Comparison of ENCODE assay signal across 7 cellular contexts in genomic region chr1:40096977-40097782, GRCh38. TPM values are rescaled to one million over a fixed set of nuclear protein-coding genes. Genes with fewer than 3 reads are reported as not detected.
DNase-seq lines count a peak whose midpoint lies in the region; ATAC-seq and TF ChIP-seq lines count a peak whose summit lies in the region.

Gene PPT1 (minus strand): TSS chr1:40097252. CDS start chr1:40097238, 14 bp downstream.

- DNase-seq in NCI-H2227 treated with DMSO at 0.1 percent for 48 hours (lab: John Stamatoyannopoulos, UW) (peak; percentile 74), cerebellar cortex (ENCODE audit: low spot score) (peak; percentile 79), kidney epithelial cell (ENCODE audit: low read depth) (peak; percentile 16)
- DNase-seq in activated CD4-positive, alpha-beta T cell treated with anti-CD3 and anti-CD28 coated beads for 1 hour: peak; percentile 55
- peak; percentile 87 for DNase-seq in stimulated activated CD4-positive, alpha-beta T cell treated with anti-CD3 and anti-CD28 coated beads, Interleukin-15, amount 100 ng/mL, for 24 hours

- no peaks in the 10 kb centered on the region for H3K36me3 ChIP-seq in kidney epithelial cell (ENCODE audit: control insufficient read depth, insufficient read depth, low read length)

- ATAC-seq in GM18502 (IDR thresholded peaks at IDR 0.05; ENCODE audit: poor library complexity, unreplicated experiment) (peak; percentile 87), HG03064 (IDR thresholded peaks at IDR 0.05; ENCODE audit: low read depth, unreplicated experiment) (peak; percentile 87)

- peak; percentile 23 for TF ChIP-seq CTCF in kidney epithelial cell (IDR thresholded peaks at IDR 0.05; ENCODE audit: insufficient read depth, low read length, poor library complexity, severe bottlenecking)

- H3K27me3 ChIP-seq in kidney epithelial cell (ENCODE audit: control insufficient read depth, insufficient read depth, low read length): no peaks in the 10 kb centered on the region

- peak within 1 kb of the TSS; percentile 73 for H3K4me3 ChIP-seq in kidney epithelial cell (ENCODE audit: low read depth, low read length)

RNA-seq across cellular contexts. Expression of gene PPT1, which starts in this region (rescaled TPM):
- total RNA-seq in kidney epithelial cell: 82.7 and 92.3 TPM in 2 replicates

Comparison
In these comparisons a context has a peak if more than half of its experiments do, and no peak if none do; other contexts are left out.
1. Peak in every context shown above with its lines: DNase-seq, ATAC-seq and H3K4me3 ChIP-seq.
2. DNase-seq: peak in every context shown above with its lines; median percentile 87 in stimulated activated CD4-positive, alpha-beta T cell treated with anti-CD3 and anti-CD28 coated beads, Interleukin-15, amount 100 ng/mL, for 24 hours; 79 in cerebellar cortex; 74 in NCI-H2227 treated with DMSO at 0.1 percent for 48 hours; 55 in activated CD4-positive, alpha-beta T cell treated with anti-CD3 and anti-CD28 coated beads for 1 hour; 16 in kidney epithelial cell.